Comparison of ENCODE assay signal across 26 cellular contexts in the genomic region with DNA sequence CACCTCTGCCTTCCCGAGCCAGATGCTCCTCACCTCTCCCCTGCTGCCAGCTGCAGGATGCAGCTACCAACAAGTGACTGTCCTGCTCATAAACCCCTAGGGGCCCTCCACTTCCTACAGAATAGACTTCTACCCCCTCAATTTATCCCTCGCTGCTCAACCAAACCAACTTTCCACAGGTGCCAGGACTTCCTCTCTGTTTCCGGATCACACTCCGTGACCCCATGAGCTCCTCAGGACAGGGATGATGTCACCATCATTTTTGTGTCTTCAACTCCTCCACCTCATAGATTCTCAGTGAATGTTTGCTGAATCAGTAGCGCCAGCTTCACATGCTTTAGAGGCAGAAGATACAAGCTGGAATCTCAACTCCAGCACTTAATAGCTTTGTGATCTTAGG. TPM values are rescaled to one million over a fixed set of nuclear protein-coding genes. Genes with fewer than 3 reads are reported as not detected.
"Had no signal": no experiment of that assay in that cellular context is flagged by ENCODE, and none has a peak within 500 bp of the region (broad histone marks: within the 10 kb centered on the region; RNA-seq: fewer than 3 reads in every experiment).

No MANE protein-coding gene starts in this region.

- H3K36me3 Mint-ChIP-seq: activated naive CD4-positive, alpha-beta T cell treated with anti-CD3 and anti-CD28 coated beads, Interleukin-2, amount 50 U/mL, for 24 hours; mesothelial cell of epicardium had no signal

- H3K27ac Mint-ChIP-seq: activated CD4-positive, alpha-beta T cell treated with anti-CD3 and anti-CD28 coated beads, Interleukin-2, amount 10 ng/mL, durations not matched to agents 7 days and 5 days; activated CD8-positive, alpha-beta memory T cell treated with anti-CD3 and anti-CD28 coated beads, Interleukin-2, amount 10 ng/mL, durations not matched to agents 7 days and 5 days; activated CD8-positive, alpha-beta T cell treated with anti-CD3 and anti-CD28 coated beads for 36 hours; activated naive CD4-positive, alpha-beta T cell treated with anti-CD3 and anti-CD28 coated beads, Interleukin-2, amount 50 U/mL, for 24 hours; dendritic cell treated with granulocyte-macrophage colony-stimulating factor and Interleukin-4, amounts not matched to agents 40 ng/mL and 50 ng/mL, for 4 days; mesothelial cell of epicardium; progenitor cell of endocrine pancreas had no signal

- H3K4me1 Mint-ChIP-seq: activated CD4-positive, alpha-beta T cell treated with anti-CD3 and anti-CD28 coated beads, Interleukin-2, amount 10 ng/mL, durations not matched to agents 7 days and 5 days; activated CD8-positive, alpha-beta memory T cell treated with anti-CD3 and anti-CD28 coated beads, Interleukin-2, amount 10 ng/mL, durations not matched to agents 7 days and 5 days; activated naive CD4-positive, alpha-beta T cell treated with anti-CD3 and anti-CD28 coated beads, Interleukin-2, amount 50 U/mL, for 24 hours; immature natural killer cell; naive thymus-derived CD8-positive, alpha-beta T cell had no signal

- H3K4me3 ChIP-seq: ascending aorta, left ventricle myocardium inferior, thyroid gland had no signal

- DNase-seq: activated CD4-positive, alpha-beta T cell treated with anti-CD3 and anti-CD28 coated beads, Interleukin-2, amount 10 ng/mL, durations not matched to agents 7 days and 5 days; activated CD8-positive, alpha-beta memory T cell treated with anti-CD3 and anti-CD28 coated beads, Interleukin-2, amount 10 ng/mL, durations not matched to agents 7 days and 5 days; activated CD8-positive, alpha-beta T cell treated with anti-CD3 and anti-CD28 coated beads for 36 hours; activated effector memory CD4-positive, alpha-beta T cell treated with anti-CD3 and anti-CD28 coated beads, Interleukin-2, amount 50 U/mL, for 16 hours; activated T-cell treated with anti-CD3 and anti-CD28 coated beads for 4 hours; brain microvascular endothelial cell; effector CD8-positive, alpha-beta T cell; erythroblast; foreskin fibroblast; immature natural killer cell; left ventricle myocardium inferior; mammary epithelial cell; naive thymus-derived CD8-positive, alpha-beta T cell; retina; stimulated activated CD4-positive, alpha-beta T cell treated with anti-CD3 and anti-CD28 coated beads, Interleukin-2, amount 100 ng/mL, for 48 hours; stimulated activated CD8-positive, alpha-beta memory T cell treated with anti-CD3 and anti-CD28 coated beads, Interleukin-4, amount 100 ng/mL, for 48 hours; stimulated activated naive CD4-positive, alpha-beta T cell treated with Interleukin-2 at 50 U/mL for 16 hours; thyroid gland had no signal

- H3K36me3 ChIP-seq: ascending aorta, brain microvascular endothelial cell, left ventricle myocardium inferior, thyroid gland had no signal

- H3K4me1 ChIP-seq: ascending aorta, thyroid gland had no signal

- H3K27me3 ChIP-seq: ascending aorta, brain microvascular endothelial cell, thyroid gland had no signal

- H3K27ac ChIP-seq: ascending aorta, brain microvascular endothelial cell, left ventricle myocardium inferior, thyroid gland had no signal

- H3K4me3 Mint-ChIP-seq: activated CD4-positive, alpha-beta T cell treated with anti-CD3 and anti-CD28 coated beads, Interleukin-2, amount 10 ng/mL, durations not matched to agents 7 days and 5 days; activated CD8-positive, alpha-beta memory T cell treated with anti-CD3 and anti-CD28 coated beads, Interleukin-2, amount 10 ng/mL, durations not matched to agents 7 days and 5 days; activated CD8-positive, alpha-beta T cell treated with anti-CD3 and anti-CD28 coated beads for 36 hours; activated naive CD4-positive, alpha-beta T cell treated with anti-CD3 and anti-CD28 coated beads, Interleukin-2, amount 50 U/mL, for 24 hours; dendritic cell treated with granulocyte-macrophage colony-stimulating factor and Interleukin-4, amounts not matched to agents 40 ng/mL and 50 ng/mL, for 4 days; immature natural killer cell; mesothelial cell of epicardium; naive thymus-derived CD8-positive, alpha-beta T cell had no signal

- H3K9me3 ChIP-seq: ascending aorta, thyroid gland had no signal

- H3K9me3 Mint-ChIP-seq: activated naive CD4-positive, alpha-beta T cell treated with anti-CD3 and anti-CD28 coated beads, Interleukin-2, amount 50 U/mL, for 24 hours; dendritic cell treated with granulocyte-macrophage colony-stimulating factor and Interleukin-4, amounts not matched to agents 40 ng/mL and 50 ng/mL, for 4 days; immature natural killer cell had no signal

- ATAC-seq: activated CD4-positive, CD25-positive, alpha-beta regulatory T cell treated with anti-CD3 and anti-CD28 coated beads, Interleukin-2, amount 50 U/mL, for 24 hours; activated CD8-positive, alpha-beta memory T cell treated with anti-CD3 and anti-CD28 coated beads, Interleukin-2, amount 10 ng/mL, durations not matched to agents 7 days and 5 days; activated CD8-positive, alpha-beta T cell treated with anti-CD3 and anti-CD28 coated beads for 36 hours; naive thymus-derived CD8-positive, alpha-beta T cell had no signal

RNA-seq across cellular contexts. Expression of gene ADRB1, which starts 25.8 kb away (rescaled TPM):
- total RNA-seq: activated CD4-positive, alpha-beta T cell treated with anti-CD3 and anti-CD28 coated beads, Interleukin-2, amount 10 ng/mL, durations not matched to agents 7 days and 5 days; ascending aorta; fibroblast of lung; naive thymus-derived CD8-positive, alpha-beta T cell; osteoblast; progenitor cell of endocrine pancreas had no signal
- polyA plus RNA-seq: fibroblast of lung had no signal
